In the genomic region with DNA sequence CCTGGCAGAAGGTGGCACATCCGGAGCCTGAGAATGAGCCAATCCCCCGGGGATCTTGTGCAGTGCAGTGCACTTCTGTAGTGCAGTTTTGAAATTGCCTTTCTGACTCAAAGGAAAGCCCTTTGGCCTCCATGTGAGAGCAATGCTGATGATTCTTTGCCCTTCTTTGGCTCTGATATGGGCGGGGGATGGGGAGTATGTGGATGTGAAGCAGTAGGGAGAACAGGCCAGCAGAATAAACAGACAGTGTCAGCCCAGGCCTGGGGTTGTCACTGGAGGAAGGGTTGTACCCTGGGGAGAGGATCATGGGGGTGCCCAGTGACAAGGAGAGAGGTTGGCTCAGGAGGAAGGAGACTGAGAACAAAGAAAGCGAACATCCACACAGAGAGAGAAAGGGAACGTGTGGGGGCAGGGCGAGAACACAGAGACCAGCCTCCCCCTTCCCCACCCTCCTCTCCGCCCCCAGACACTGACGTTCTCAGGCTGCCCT, we compare ENCODE assay signal across 10 cellular contexts.
A peak's percentile ranks its signal among the peaks of the same experiment; 100 is the strongest.
DNase-seq lines count a peak whose midpoint lies in the region; ATAC-seq and TF ChIP-seq lines count a peak whose summit lies in the region.
"Had no signal": no experiment of that assay in that cellular context is flagged by ENCODE, and none has a peak within 500 bp of the region (broad histone marks: within the 10 kb centered on the region; RNA-seq: fewer than 3 reads in every experiment).

No MANE protein-coding gene starts in this region.

- peak overlapping the region; percentile 34 for H3K27ac Mint-ChIP-seq in osteocyte (ENCODE audit: unreplicated experiment)

- H3K27ac ChIP-seq in esophagus muscularis mucosa (replicated peaks in 1 of 4) (no peak overlapping the region), SJCRH30 (no peak overlapping the region)
- H3K27ac ChIP-seq: Peyer's patch, transverse colon had no signal

- H3K27me3 ChIP-seq in esophagus muscularis mucosa (no peaks in the 10 kb centered on the region), SJCRH30 (no peaks in the 10 kb centered on the region)
- H3K27me3 ChIP-seq: Peyer's patch, transverse colon had no signal

- no peak overlapping the region for H3K4me3 Mint-ChIP-seq in osteocyte (ENCODE audit: unreplicated experiment)

- intact Hi-C loops in esophagus muscularis mucosa (cut with DNase I), result no loop called here

- no peak for TF ChIP-seq POLR2A in esophagus muscularis mucosa (IDR thresholded peaks at IDR 0.05; ENCODE audit: low read depth)

- peak; percentile 34 for DNase-seq in GM13976 (ENCODE audit: low spot score)
- peak; percentile 89 for DNase-seq in esophagus muscularis mucosa (ENCODE audit: extremely low spot score)
- DNase-seq in osteocyte (ENCODE audit: extremely low spot score, unreplicated experiment), result peak; percentile 51
- DNase-seq in NCI-H2029 treated with DMSO at 0.1 percent for 48 hours (lab: John Stamatoyannopoulos, UW), result no peak
- DNase-seq in SJCRH30, result no peak
- no peak for DNase-seq in midbrain (lab: John Stamatoyannopoulos, UW)
- DNase-seq: transverse colon had no signal

- peaks cover 21% of the 10 kb centered on the region for H3K4me1 Mint-ChIP-seq in osteocyte (ENCODE audit: unreplicated experiment)

- WGBS in esophagus muscularis mucosa, result 86% methylated on average over 8 of the region's 8 CpGs

- no peaks in the 10 kb centered on the region for H3K9me3 Mint-ChIP-seq in osteocyte (ENCODE audit: unreplicated experiment)

- TF ChIP-seq CTCF in GM13976 (IDR thresholded peaks at IDR 0.05; ENCODE audit: borderline replicate concordance, control extremely low read depth, extremely low read depth, insufficient read depth, missing control alignments), result no peak
- TF ChIP-seq CTCF in esophagus muscularis mucosa (IDR thresholded peaks at IDR 0.05), result no peak
- no peak for TF ChIP-seq CTCF in osteocyte (IDR thresholded peaks at IDR 0.05)

- H3K4me3 ChIP-seq in esophagus muscularis mucosa (no peak overlapping the region), SJCRH30 (no peak overlapping the region)
- H3K4me3 ChIP-seq: Peyer's patch, transverse colon had no signal

- ATAC-seq in HG03378 (IDR thresholded peaks at IDR 0.05; ENCODE audit: unreplicated experiment), result peak; percentile 44
- ATAC-seq in HG02798 (IDR thresholded peaks at IDR 0.05; ENCODE audit: poor library complexity, unreplicated experiment), result no peak

- H3K36me3 Mint-ChIP-seq in osteocyte (ENCODE audit: unreplicated experiment), result peaks cover 2% of the 10 kb centered on the region

- no peaks in the 10 kb centered on the region for H3K9me3 ChIP-seq in esophagus muscularis mucosa
- no peaks in the 10 kb centered on the region for H3K9me3 ChIP-seq in SJCRH30 (replicated peaks)
- H3K9me3 ChIP-seq: Peyer's patch, transverse colon had no signal

- H3K4me1 ChIP-seq in esophagus muscularis mucosa (peaks cover 0 to 10% (median 9%) of the 10 kb centered on the region in 4 donors), SJCRH30 (peaks cover 2% of the 10 kb centered on the region; the same call in 1 of the 2 replicates)

- TF ChIP-seq EP300 in esophagus muscularis mucosa (IDR thresholded peaks at IDR 0.05), result no peak

- no peaks in the 10 kb centered on the region for H3K36me3 ChIP-seq in esophagus muscularis mucosa
- no peaks in the 10 kb centered on the region for H3K36me3 ChIP-seq in SJCRH30
- H3K36me3 ChIP-seq: Peyer's patch, transverse colon had no signal

- H3K27me3 Mint-ChIP-seq in osteocyte (ENCODE audit: unreplicated experiment), result no peaks in the 10 kb centered on the region

- in situ Hi-C loops in GM13976 (cut with MboI; ENCODE audit: low sequenced_read_pairs, unreplicated experiment), result no loop called here

Comparison
In these comparisons a context has a peak if more than half of its experiments do, and no peak if none do; other contexts are left out.
1. DNase-seq: peak in GM13976 (single experiment), esophagus muscularis mucosa (single experiment) and osteocyte (single experiment); none in NCI-H2029 treated with DMSO at 0.1 percent for 48 hours (single experiment), SJCRH30 (0 of 2) and midbrain (single experiment).